ENCODE assay signal across 1 cellular context in genomic region chr4:2914220-2915126, GRCh38.
TF ChIP-seq lines count a peak whose summit lies in the region.

No MANE protein-coding gene starts in this region.

TF ChIP-seq in IMR-90, 13 proteins besides CTCF, POLR2A, EP300 and RAD21:
- TF ChIP-seq MAZ (IDR thresholded peaks at IDR 0.05; ENCODE audit: borderline replicate concordance, low read depth, low read length) (no peak), RFX5 (IDR thresholded peaks at IDR 0.05; ENCODE audit: low read depth, low read length) (no peak), CEBPB (IDR thresholded peaks at IDR 0.05; ENCODE audit: low read depth, low read length) (no peak), NFE2L2 (IDR thresholded peaks at IDR 0.05; ENCODE audit: low read depth, low read length) (no peak), FOS (IDR thresholded peaks at IDR 0.05; ENCODE audit: low read depth, low read length) (no peak), BHLHE40 (IDR thresholded peaks at IDR 0.05; ENCODE audit: low read depth, low read length) (no peak), USF2 (IDR thresholded peaks at IDR 0.05; ENCODE audit: low read depth, low read length) (no peak), MXI1 (IDR thresholded peaks at IDR 0.05; ENCODE audit: borderline replicate concordance, low read depth, low read length) (no peak), RCOR1 (IDR thresholded peaks at IDR 0.05; ENCODE audit: insufficient replicate concordance, low read length) (no peak), CHD1 (IDR thresholded peaks at IDR 0.05; ENCODE audit: low read depth, low read length) (no peak), MAFK (IDR thresholded peaks at IDR 0.05; ENCODE audit: low read depth, low read length) (no peak), SMC3 (IDR thresholded peaks at IDR 0.05; ENCODE audit: low read depth, low read length) (no peak), ELK1 (IDR thresholded peaks at IDR 0.05; ENCODE audit: borderline replicate concordance, low read depth, low read length) (no peak)
